ENCODE assay signal across 19 cellular contexts in genomic region chr1:195962051-195962450, GRCh38.
DNase-seq lines count a peak whose midpoint lies in the region; ATAC-seq, FAIRE-seq and TF ChIP-seq lines count a peak whose summit lies in the region.
"Had no signal": no experiment of that assay in that cellular context is flagged by ENCODE, and none has a peak within 500 bp of the region (broad histone marks: within the 10 kb centered on the region; RNA-seq: fewer than 3 reads in every experiment).

No MANE protein-coding gene starts in this region.

- DNase-seq in D721Med (ENCODE audit: insufficient read length, low spot score) (no peak), H54 (ENCODE audit: insufficient read length, low spot score) (no peak), GM12878 (ENCODE audit: low read depth, low spot score) (no peak), islet precursor cell (no peak), smooth muscle cell (lab: John Stamatoyannopoulos, UW; ENCODE audit: unreplicated experiment) (no peak), Karpas-422 (no peak)
- DNase-seq: C1 segment of cervical spinal cord; Calu3; CD4-positive, alpha-beta memory T cell; COR-L47; DND-41; GM23248; H9; HFFc6 had no signal

- H3K27ac ChIP-seq in GM12878 (ENCODE audit: control insufficient read depth, insufficient read depth), result no peak overlapping the region
- H3K27ac ChIP-seq in neural cell (ENCODE audit: low read length), result no peak overlapping the region
- H3K27ac ChIP-seq in smooth muscle cell (ENCODE audit: low read depth), result no peak overlapping the region
- no peak overlapping the region for H3K27ac ChIP-seq in Karpas-422 (ENCODE audit: low read length)
- H3K27ac ChIP-seq: GM23248 had no signal

- no peak overlapping the region for H3K4me3 ChIP-seq in GM12878
- H3K4me3 ChIP-seq in neural cell (ENCODE audit: low read length), result no peak overlapping the region
- no peak overlapping the region for H3K4me3 ChIP-seq in smooth muscle cell
- H3K4me3 ChIP-seq in Karpas-422 (ENCODE audit: low read length), result no peak overlapping the region
- H3K4me3 ChIP-seq: GM23248 had no signal

- RAD21 ChIA-PET in GM12878 (lab: Charles Lee; ENCODE audit: unreplicated experiment), result no interaction called here

- in situ Hi-C loops in GM12878 (cut with MboI), result no loop called here

- intact Hi-C loops in GM12878 (cut with micrococcal nuclease; ENCODE audit: unreplicated experiment), result no loop called here

- H2AFZ ChIP-seq in GM12878 (ENCODE audit: control insufficient read depth, low read depth, low read length), result no peak overlapping the region
- no peak overlapping the region for H2AFZ ChIP-seq in neural cell (ENCODE audit: low read depth, low read length)
- H2AFZ ChIP-seq in smooth muscle cell (ENCODE audit: low read depth), result no peak overlapping the region
- no peak overlapping the region for H2AFZ ChIP-seq in Karpas-422 (ENCODE audit: low read length)
- H2AFZ ChIP-seq: GM23248 had no signal

- TF ChIP-seq POLR2A in H54 (IDR thresholded peaks at IDR 0.05; ENCODE audit: low read depth, low read length) (no peak), GM12878 (IDR thresholded peaks at IDR 0.05; ENCODE audit: low read depth, low read length) (no peak)

- H3F3A ChIP-seq in neural cell (ENCODE audit: insufficient read depth, low read length, poor library complexity, severe bottlenecking) (no peaks in the 10 kb centered on the region), smooth muscle cell (ENCODE audit: low read depth) (no peaks in the 10 kb centered on the region)

- no peaks in the 10 kb centered on the region for H3K9me3 ChIP-seq in GM12878 (replicated peaks; ENCODE audit: control insufficient read depth, insufficient read depth, low read length)
- no peaks in the 10 kb centered on the region for H3K9me3 ChIP-seq in neural cell (ENCODE audit: low read length)
- H3K9me3 ChIP-seq in smooth muscle cell (replicated peaks; ENCODE audit: low read depth), result no peaks in the 10 kb centered on the region
- H3K9me3 ChIP-seq in Karpas-422 (ENCODE audit: low read length), result peaks cover 3% of the 10 kb centered on the region; the same call in 1 of the 2 replicates

- no peaks in the 10 kb centered on the region for H3K36me3 ChIP-seq in GM12878 (ENCODE audit: control insufficient read depth in 2 of 2, insufficient read depth in 2 of 2, low read length in 1 of 2)
- no peaks in the 10 kb centered on the region for H3K36me3 ChIP-seq in neural cell (ENCODE audit: insufficient read depth, low read length)
- H3K36me3 ChIP-seq in smooth muscle cell (ENCODE audit: low read depth), result no peaks in the 10 kb centered on the region
- H3K36me3 ChIP-seq in Karpas-422 (ENCODE audit: insufficient read depth, low read length), result no peaks in the 10 kb centered on the region

- H3K27me3 ChIP-seq in GM12878 (replicated peaks in 1 of 2; ENCODE audit: control insufficient read depth in 2 of 2, insufficient read depth in 2 of 2, low read length in 1 of 2), result no peaks in the 10 kb centered on the region
- H3K27me3 ChIP-seq in neural cell (ENCODE audit: insufficient read depth, low read depth, low read length), result no peaks in the 10 kb centered on the region
- H3K27me3 ChIP-seq in smooth muscle cell (ENCODE audit: low read depth), result no peaks in the 10 kb centered on the region
- H3K27me3 ChIP-seq in Karpas-422 (ENCODE audit: low read length), result no peaks in the 10 kb centered on the region

- H4K20me1 ChIP-seq in GM12878 (ENCODE audit: control insufficient read depth, insufficient read depth) (no peaks in the 10 kb centered on the region), neural cell (ENCODE audit: insufficient read depth) (no peaks in the 10 kb centered on the region), smooth muscle cell (ENCODE audit: low read depth) (no peaks in the 10 kb centered on the region), Karpas-422 (ENCODE audit: insufficient read depth, low read depth, low read length) (no peaks in the 10 kb centered on the region)

- POLR2A ChIA-PET in GM12878 (lab: Charles Lee), result no interaction called here

- no peak for ATAC-seq in GM12878
- ATAC-seq: HCT116 had no signal

- SMC1A ChIA-PET in GM12878 (lab: Charles Lee; ENCODE audit: uncharacterized antibody, unreplicated experiment), result no interaction called here

- FAIRE-seq in D721Med (lab: Jason Lieb, UNC) (peak; percentile 32), H54 (lab: Jason Lieb, UNC) (peak; percentile 36), GM12878 (lab: Jason Lieb, UNC) (no peak)
- FAIRE-seq: G401.6, GM19239, H1 had no signal

- TF ChIP-seq RAD21 in GM12878 (IDR thresholded peaks at IDR 0.05; ENCODE audit: insufficient read depth, low read depth, low read length) (no peak), neural cell (conservative IDR thresholded peaks at IDR 0.05) (no peak)

- no peaks in the 10 kb centered on the region for H3K79me2 ChIP-seq in GM12878 (ENCODE audit: control insufficient read depth, insufficient read depth, low read length)
- no peaks in the 10 kb centered on the region for H3K79me2 ChIP-seq in neural cell (replicated peaks; ENCODE audit: insufficient read depth, low read length)
- H3K79me2 ChIP-seq in smooth muscle cell (ENCODE audit: low read depth), result no peaks in the 10 kb centered on the region
- H3K79me2 ChIP-seq in Karpas-422 (ENCODE audit: low read length), result no peaks in the 10 kb centered on the region

- TF ChIP-seq CTCF in D721Med (IDR thresholded peaks at IDR 0.05; ENCODE audit: insufficient read depth, missing control alignments) (no peak), GM12878 (IDR thresholded peaks at IDR 0.05 in 2 of 3, conservative IDR thresholded peaks at IDR 0.05 in 1 of 3; ENCODE audit: control insufficient read depth in 2 of 3, extremely low read depth in 1 of 3, insufficient read depth in 1 of 3, low read depth in 3 of 3, low read length in 3 of 3) (no peak), neural cell (IDR thresholded peaks at IDR 0.05; ENCODE audit: poor library complexity, severe bottlenecking) (no peak), smooth muscle cell (IDR thresholded peaks at IDR 0.05; ENCODE audit: borderline replicate concordance, insufficient read depth, poor library complexity, severe bottlenecking) (no peak)

- H3K9me2 ChIP-seq in neural cell (ENCODE audit: insufficient read depth, low read length), result no peaks in the 10 kb centered on the region
- no peaks in the 10 kb centered on the region; the same call in 1 of the 2 replicates for H3K9me2 ChIP-seq in Karpas-422 (replicated peaks; ENCODE audit: insufficient read depth, low read length)

- CTCF ChIA-PET in GM12878 (lab: Yijun Ruan, JAX), result no interaction called here

- no TSS peak for BruUV-seq in GM12878 (replicated peaks; lab: Mats Ljungman, UMichigan)

- no peak for TF ChIP-seq EP300 in GM12878 (IDR thresholded peaks at IDR 0.05; ENCODE audit: borderline replicate concordance in 1 of 2, control insufficient read depth in 1 of 2, low read depth in 2 of 2, low read length in 2 of 2)
- TF ChIP-seq EP300 in neural cell (conservative IDR thresholded peaks at IDR 0.05; ENCODE audit: poor library complexity, severe bottlenecking), result no peak

- no peak overlapping the region for H3K9ac ChIP-seq in GM12878 (ENCODE audit: control insufficient read depth, insufficient read depth, low read length)
- no peak overlapping the region for H3K9ac ChIP-seq in neural cell (ENCODE audit: low read length)
- no peak overlapping the region for H3K9ac ChIP-seq in smooth muscle cell (ENCODE audit: low read depth)
- H3K9ac ChIP-seq in Karpas-422 (ENCODE audit: low read length), result no peak overlapping the region
- H3K9ac ChIP-seq: GM23248 had no signal

- no peak overlapping the region for H3K4me2 ChIP-seq in GM12878 (ENCODE audit: control insufficient read depth, insufficient read depth)
- no peak overlapping the region for H3K4me2 ChIP-seq in neural cell (ENCODE audit: low read length)
- no peak overlapping the region for H3K4me2 ChIP-seq in smooth muscle cell
- no peak overlapping the region for H3K4me2 ChIP-seq in Karpas-422 (ENCODE audit: low read depth, low read length, poor library complexity, severe bottlenecking)

- H3K4me1 ChIP-seq in GM12878 (ENCODE audit: control insufficient read depth, insufficient read depth, low read length) (no peaks in the 10 kb centered on the region), smooth muscle cell (ENCODE audit: low read depth) (no peaks in the 10 kb centered on the region), Karpas-422 (ENCODE audit: low read length) (no peaks in the 10 kb centered on the region)

TF ChIP-seq in neural cell, 6 proteins besides CTCF, POLR2A, EP300 and RAD21:
- peak; percentile 17 for TF ChIP-seq POLR2AphosphoS5 (IDR thresholded peaks at IDR 0.05)
- no peak for TF ChIP-seq MXI1 (conservative IDR thresholded peaks at IDR 0.05; ENCODE audit: poor library complexity, severe bottlenecking)
- no peak for TF ChIP-seq SMC3 (conservative IDR thresholded peaks at IDR 0.05; ENCODE audit: poor library complexity)
